9 cellular contexts compared by ENCODE assay signal in the genomic region with DNA sequence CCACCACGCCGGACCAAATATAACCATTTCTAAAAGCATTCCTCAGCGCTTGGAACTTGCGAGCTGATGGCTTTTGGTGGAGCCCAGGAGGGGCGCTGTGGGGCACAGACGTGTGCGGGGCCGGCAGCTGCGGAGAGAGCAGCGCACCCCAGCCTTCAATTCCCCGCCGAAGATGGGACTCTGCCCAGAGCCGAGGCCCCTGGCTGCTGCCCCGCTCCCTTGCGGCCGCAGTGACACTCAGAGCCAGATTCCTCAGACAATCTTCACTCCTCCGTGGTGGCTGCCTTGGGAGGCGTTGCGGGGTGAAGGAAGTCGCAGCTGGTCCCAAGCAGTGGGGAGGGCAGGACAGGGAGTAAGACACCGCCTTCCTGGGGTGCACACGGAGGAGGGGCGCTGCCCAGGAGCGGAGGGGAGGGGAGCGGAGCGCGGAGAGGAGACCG.
DNase-seq lines count a peak whose midpoint lies in the region; ATAC-seq and TF ChIP-seq lines count a peak whose summit lies in the region.
"Had no signal": no experiment of that assay in that cellular context is flagged by ENCODE, and none has a peak within 500 bp of the region (broad histone marks: within the 10 kb centered on the region; RNA-seq: fewer than 3 reads in every experiment).

No MANE protein-coding gene starts in this region.

- H3K9me3 Mint-ChIP-seq in CD4-positive, alpha-beta T cell, result peaks cover 3% of the 10 kb centered on the region
- peaks cover 3% of the 10 kb centered on the region for H3K9me3 Mint-ChIP-seq in activated CD4-positive, alpha-beta memory T cell treated with anti-CD3 and anti-CD28 coated beads, Interleukin-2, amount 10 ng/mL, durations not matched to agents 7 days and 5 days
- H3K9me3 Mint-ChIP-seq in effector memory CD8-positive, alpha-beta T cell, result peaks cover 3 to 8% of the 10 kb centered on the region in 2 donors

- peaks cover 6% of the 10 kb centered on the region for H3K27me3 ChIP-seq in CD4-positive, alpha-beta T cell (ENCODE audit: control insufficient read depth, insufficient read depth, low read length)
- peaks cover 0 to 17% of the 10 kb centered on the region in 2 donors for H3K27me3 ChIP-seq in right lobe of liver

- peak; percentile 16 to 58 (median 44) for DNase-seq in CD4-positive, alpha-beta T cell
- peak; percentile 58 for DNase-seq in activated CD4-positive, alpha-beta memory T cell treated with anti-CD3 and anti-CD28 coated beads, Interleukin-2, amount 10 ng/mL, durations not matched to agents 7 days and 5 days
- peak; percentile 35 to 43 (median 39) for DNase-seq in effector memory CD8-positive, alpha-beta T cell
- peak in 2 of 3 donors; percentile 46 to 50 for DNase-seq in right lobe of liver
- peak; percentile 59 for DNase-seq in stimulated activated CD4-positive, alpha-beta T cell treated with anti-CD3 and anti-CD28 coated beads, Interleukin-4, amount 100 ng/mL, for 1 hour

- H3K9me3 ChIP-seq in CD4-positive, alpha-beta T cell (ENCODE audit: control insufficient read depth, low read length), result no peaks in the 10 kb centered on the region
- no peaks in the 10 kb centered on the region for H3K9me3 ChIP-seq in right lobe of liver

- H3K27ac ChIP-seq in CD4-positive, alpha-beta T cell (ENCODE audit: low read depth, low read length), result no peak overlapping the region
- H3K27ac ChIP-seq in right lobe of liver, result peak overlapping the region in 2 of 3 donors; percentile 3 to 13

- peaks cover 37% of the 10 kb centered on the region for H3K27me3 Mint-ChIP-seq in CD4-positive, alpha-beta T cell
- peaks cover 56% of the 10 kb centered on the region for H3K27me3 Mint-ChIP-seq in activated CD4-positive, alpha-beta memory T cell treated with anti-CD3 and anti-CD28 coated beads, Interleukin-2, amount 10 ng/mL, durations not matched to agents 7 days and 5 days
- peaks cover 16 to 53% of the 10 kb centered on the region in 2 donors for H3K27me3 Mint-ChIP-seq in effector memory CD8-positive, alpha-beta T cell

- no peaks in the 10 kb centered on the region for H3K36me3 ChIP-seq in right lobe of liver

- peaks cover 0 to 12% (median 3%) of the 10 kb centered on the region in 4 donors for H3K4me1 ChIP-seq in right lobe of liver

- ATAC-seq in CD4-positive, alpha-beta T cell (ENCODE audit: poor library complexity), result peak; percentile 90
- ATAC-seq in HG03159 (IDR thresholded peaks at IDR 0.05; ENCODE audit: unreplicated experiment) (peak; percentile 60), right lobe of liver (peak; percentile 72 to 78 (median 75)), HG03039 (IDR thresholded peaks at IDR 0.05; ENCODE audit: unreplicated experiment) (no peak), GM21786 (IDR thresholded peaks at IDR 0.05; ENCODE audit: unreplicated experiment) (no peak)
- peak; percentile 73 for ATAC-seq in effector memory CD8-positive, alpha-beta T cell (replicated peaks)
- ATAC-seq: HCT116 had no signal

- peak overlapping the region; percentile 25 for H3K27ac Mint-ChIP-seq in CD4-positive, alpha-beta T cell
- no peak overlapping the region for H3K27ac Mint-ChIP-seq in activated CD4-positive, alpha-beta memory T cell treated with anti-CD3 and anti-CD28 coated beads, Interleukin-2, amount 10 ng/mL, durations not matched to agents 7 days and 5 days
- H3K27ac Mint-ChIP-seq in effector memory CD8-positive, alpha-beta T cell, result peak overlapping the region; percentile 70 to 84

- POLR2A ChIA-PET in CD4-positive, alpha-beta T cell (lab: Charles Lee), result interaction anchor here (0.6 to 2.2 kb wide), 10 partner anchors 8 to 214 kb away, joined by 3 to 12 read pairs (median 4); no protein-coding TSS in a partner anchor
- POLR2A ChIA-PET in activated CD4-positive, alpha-beta memory T cell treated with anti-CD3 and anti-CD28 coated beads, Interleukin-2, amount 10 ng/mL, durations not matched to agents 7 days and 5 days (lab: Charles Lee), result interaction anchor here (0.9 to 1.7 kb wide), 3 partner anchors 12 to 40 kb away, joined by 4 to 6 read pairs (median 5); no protein-coding TSS in a partner anchor

- TF ChIP-seq POLR2A in right lobe of liver (IDR thresholded peaks at IDR 0.05), result no peak

- peak overlapping the region; percentile 19 to 41 (median 33) for H3K4me3 ChIP-seq in right lobe of liver

- CTCF ChIA-PET in CD4-positive, alpha-beta T cell (lab: Charles Lee), result interaction anchor here (0.5 to 1.9 kb wide), 11 partner anchors 10 to 985 kb away, joined by 3 to 14 read pairs (median 4); no protein-coding TSS in a partner anchor
- CTCF ChIA-PET in activated CD4-positive, alpha-beta memory T cell treated with anti-CD3 and anti-CD28 coated beads, Interleukin-2, amount 10 ng/mL, durations not matched to agents 7 days and 5 days (lab: Charles Lee), result interaction anchor here (1.0 to 2.3 kb wide), 14 partner anchors 9 to 459 kb away, joined by 3 to 13 read pairs (median 4); no protein-coding TSS in a partner anchor

- WGBS in right lobe of liver (ENCODE audit: insufficient coverage, low coverage, low lambda C conversion rate, missing lambda C conversion rate), result 4% methylated on average over 13 of the region's 28 CpGs

- peaks cover 3% of the 10 kb centered on the region for H3K36me3 Mint-ChIP-seq in CD4-positive, alpha-beta T cell (ENCODE audit: low read depth)
- peaks cover 8% of the 10 kb centered on the region for H3K36me3 Mint-ChIP-seq in activated CD4-positive, alpha-beta memory T cell treated with anti-CD3 and anti-CD28 coated beads, Interleukin-2, amount 10 ng/mL, durations not matched to agents 7 days and 5 days (ENCODE audit: low read depth)
- H3K36me3 Mint-ChIP-seq in effector memory CD8-positive, alpha-beta T cell (ENCODE audit: insufficient read depth), result peaks cover 15% of the 10 kb centered on the region

- intact Hi-C loops in CD4-positive, alpha-beta T cell (cut with DNase I, micrococcal nuclease), result loop anchor here in 1 of 2 experiments (2.0 kb wide), 1 partner anchor 39 kb away; no protein-coding TSS in a partner anchor
- intact Hi-C loops in right lobe of liver (cut with DNase I), result no loop called here

- peaks cover 26% of the 10 kb centered on the region for H3K4me1 Mint-ChIP-seq in CD4-positive, alpha-beta T cell (ENCODE audit: low read depth)
- H3K4me1 Mint-ChIP-seq in activated CD4-positive, alpha-beta memory T cell treated with anti-CD3 and anti-CD28 coated beads, Interleukin-2, amount 10 ng/mL, durations not matched to agents 7 days and 5 days, result peaks cover 33% of the 10 kb centered on the region
- peaks cover 19 to 21% of the 10 kb centered on the region in 2 donors for H3K4me1 Mint-ChIP-seq in effector memory CD8-positive, alpha-beta T cell (ENCODE audit: low read depth in 2 of 2)

- H3K4me3 Mint-ChIP-seq in CD4-positive, alpha-beta T cell, result peak overlapping the region; percentile 96
- peak overlapping the region; percentile 85 for H3K4me3 Mint-ChIP-seq in activated CD4-positive, alpha-beta memory T cell treated with anti-CD3 and anti-CD28 coated beads, Interleukin-2, amount 10 ng/mL, durations not matched to agents 7 days and 5 days
- peak overlapping the region; percentile 94 to 95 for H3K4me3 Mint-ChIP-seq in effector memory CD8-positive, alpha-beta T cell

- TF ChIP-seq CTCF in CD4-positive, alpha-beta T cell (IDR thresholded peaks at IDR 0.05), result peak; percentile 76
- TF ChIP-seq CTCF in right lobe of liver (IDR thresholded peaks at IDR 0.05), result peak; percentile 31 to 47 (median 37)

Comparison
In these comparisons a context has a peak if more than half of its experiments do, and no peak if none do; other contexts are left out.
1. ATAC-seq: peak in CD4-positive, alpha-beta T cell (single experiment), HG03159 (single experiment), effector memory CD8-positive, alpha-beta T cell (single experiment) and right lobe of liver (4 of 4); none in HG03039 (single experiment) and GM21786 (single experiment).
2. Peak in every context shown above with its lines, with median percentiles within 50 percentile points of each other: DNase-seq and H3K4me3 Mint-ChIP-seq.